Comparison of ENCODE assay signal across 8 cellular contexts in the genomic region with DNA sequence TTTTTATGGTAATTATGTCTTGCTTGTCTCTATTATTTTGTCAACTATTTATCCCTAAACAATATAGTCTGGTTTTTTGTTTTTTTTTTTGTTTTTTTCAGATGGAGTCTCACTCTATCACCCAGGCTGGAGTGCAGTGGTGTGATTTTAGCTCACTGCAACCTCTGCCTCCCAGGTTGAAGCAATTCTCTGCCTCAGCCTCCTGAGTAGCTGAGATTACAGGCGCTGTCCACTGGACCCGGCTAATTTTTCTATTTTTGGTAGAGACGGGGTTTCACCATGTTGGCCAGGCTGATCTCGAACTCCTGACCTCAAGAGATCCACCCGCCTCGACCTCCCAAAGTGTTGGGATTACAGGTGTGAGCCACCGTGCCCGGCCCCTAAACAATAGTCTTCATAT. TPM values are rescaled to one million over a fixed set of nuclear protein-coding genes. Genes with fewer than 3 reads are reported as not detected.
A peak's percentile ranks its signal among the peaks of the same experiment; 100 is the strongest.
DNase-seq lines count a peak whose midpoint lies in the region; ATAC-seq and TF ChIP-seq lines count a peak whose summit lies in the region.
"Not testable (repeated sequence)": the region's sequence is repeated elsewhere in the genome, so short reads cannot be mapped to it uniquely, and the experiment has no call there.
"Had no signal": no experiment of that assay in that cellular context is flagged by ENCODE, and none has a peak within 500 bp of the region (broad histone marks: within the 10 kb centered on the region; RNA-seq: fewer than 3 reads in every experiment).

No MANE protein-coding gene starts in this region.

- intact Hi-C loops in esophagus muscularis mucosa (cut with DNase I) = not testable (repeated sequence)
- intact Hi-C loops in psoas muscle (cut with DNase I) = loop anchor here in 1 of 2 donors (10.0 kb wide), 1 partner anchor 424 kb away; no protein-coding TSS in a partner anchor

- peak overlapping the region; percentile 82; the same call in 1 of the 2 replicates for H3K27ac Mint-ChIP-seq in WTC11
- peak overlapping the region; percentile 94 for H3K27ac Mint-ChIP-seq in activated naive CD8-positive, alpha-beta T cell treated with anti-CD3 and anti-CD28 coated beads, Interleukin-2, amount 50 U/mL, for 24 hours
- H3K27ac Mint-ChIP-seq in memory B cell = not testable (repeated sequence)

- CTCF ChIA-PET in WTC11 (lab: Charles Lee) = not testable (repeated sequence)

- not testable (repeated sequence) for TF ChIP-seq EP300 in esophagus muscularis mucosa (IDR thresholded peaks at IDR 0.05)

- H3K36me3 ChIP-seq in ES-I3 (ENCODE audit: insufficient read depth, low read length); Loucy (ENCODE audit: insufficient read depth, low read length): not testable (repeated sequence)
- H3K36me3 ChIP-seq in esophagus muscularis mucosa = peaks cover 0 to 24% (median 13%) of the 10 kb centered on the region in 4 donors
- peaks cover 0 to 29% of the 10 kb centered on the region in 2 donors for H3K36me3 ChIP-seq in psoas muscle (ENCODE audit: insufficient read depth in 1 of 2, low read depth in 1 of 2)

- not testable (repeated sequence) for H3K27me3 ChIP-seq in Loucy (ENCODE audit: insufficient read depth, low read length, poor library complexity, severe bottlenecking); esophagus muscularis mucosa; psoas muscle (ENCODE audit: insufficient read depth in 3 of 3, low read length in 2 of 3)

- H3K4me3 ChIP-seq in Loucy (ENCODE audit: low read length, poor library complexity, severe bottlenecking) = peak overlapping the region; percentile 91
- peak overlapping the region in 1 of 4 donors; percentile 80 for H3K4me3 ChIP-seq in esophagus muscularis mucosa
- H3K4me3 ChIP-seq in psoas muscle = peak overlapping the region; percentile 89

- H3K36me3 Mint-ChIP-seq in WTC11 = peaks cover 29% of the 10 kb centered on the region
- peaks cover 38% of the 10 kb centered on the region for H3K36me3 Mint-ChIP-seq in activated naive CD8-positive, alpha-beta T cell treated with anti-CD3 and anti-CD28 coated beads, Interleukin-2, amount 50 U/mL, for 24 hours (ENCODE audit: low read depth)
- H3K36me3 Mint-ChIP-seq in memory B cell = not testable (repeated sequence)

- not testable (repeated sequence) for H3F3A ChIP-seq in Loucy (ENCODE audit: low read depth)

- not testable (repeated sequence) for H3K4me1 ChIP-seq in ES-I3 (ENCODE audit: insufficient read depth, low read length)
- peaks cover 15% of the 10 kb centered on the region for H3K4me1 ChIP-seq in Loucy (ENCODE audit: insufficient read depth, low read length, poor library complexity, severe bottlenecking)
- H3K4me1 ChIP-seq in esophagus muscularis mucosa = peaks cover 22 to 52% (median 39%) of the 10 kb centered on the region in 4 donors
- peaks cover 69% of the 10 kb centered on the region for H3K4me1 ChIP-seq in psoas muscle

- H2AFZ ChIP-seq in Loucy (ENCODE audit: low read length) = not testable (repeated sequence)

- not testable (repeated sequence) for H3K27me3 Mint-ChIP-seq in WTC11 (ENCODE audit: low read depth); activated naive CD8-positive, alpha-beta T cell treated with anti-CD3 and anti-CD28 coated beads, Interleukin-2, amount 50 U/mL, for 24 hours; memory B cell

- H3K9me2 ChIP-seq in Loucy (replicated peaks; ENCODE audit: low read depth, low read length) = not testable (repeated sequence)

- peak overlapping the region; percentile 83; the same call in 1 of the 2 replicates for H3K9ac ChIP-seq in ES-I3 (ENCODE audit: low read depth, low read length)
- peak overlapping the region; percentile 90 for H3K9ac ChIP-seq in Loucy (ENCODE audit: low read depth, low read length, poor library complexity, severe bottlenecking)

- not testable (repeated sequence) for ATAC-seq in WTC11; activated naive CD8-positive, alpha-beta T cell treated with anti-CD3 and anti-CD28 coated beads, Interleukin-2, amount 50 U/mL, for 24 hours; memory B cell (ENCODE audit: low read depth); psoas muscle

- WGBS in esophagus muscularis mucosa = 72% methylated on average over 8 of the region's 8 CpGs
- 39 to 64% (median 61%) methylated on average over 8 of the region's 8 CpGs for WGBS in psoas muscle, 3 donors

- H3K4me1 Mint-ChIP-seq in WTC11 (peaks cover 18% of the 10 kb centered on the region), memory B cell (peaks cover 23% of the 10 kb centered on the region)
- H3K4me1 Mint-ChIP-seq in activated naive CD8-positive, alpha-beta T cell treated with anti-CD3 and anti-CD28 coated beads, Interleukin-2, amount 50 U/mL, for 24 hours = peaks cover 47% of the 10 kb centered on the region

- not testable (repeated sequence) for TF ChIP-seq CTCF in Loucy (conservative IDR thresholded peaks at IDR 0.05; ENCODE audit: low read length); WTC11 (IDR thresholded peaks at IDR 0.05); esophagus muscularis mucosa (IDR thresholded peaks at IDR 0.05); psoas muscle (IDR thresholded peaks at IDR 0.05)

- POLR2A ChIA-PET in WTC11 (lab: Charles Lee) = not testable (repeated sequence)

- H3K27ac ChIP-seq in esophagus muscularis mucosa (replicated peaks in 1 of 4) (peak overlapping the region in 3 of 4 donors; percentile 88 to 99 (median 92)), psoas muscle (peak overlapping the region; percentile 91)

- not testable (repeated sequence) for H4K20me1 ChIP-seq in Loucy (ENCODE audit: insufficient read depth, low read length, poor library complexity, severe bottlenecking)

- H3K4me2 ChIP-seq in Loucy (ENCODE audit: low read depth, low read length, poor library complexity, severe bottlenecking) = peak overlapping the region; percentile 91

- H3K4me3 Mint-ChIP-seq in WTC11 (peak overlapping the region; percentile 81), memory B cell (peak overlapping the region; percentile 70)
- peak overlapping the region; percentile 87 for H3K4me3 Mint-ChIP-seq in activated naive CD8-positive, alpha-beta T cell treated with anti-CD3 and anti-CD28 coated beads, Interleukin-2, amount 50 U/mL, for 24 hours

- DNase-seq in WTC11 (ENCODE audit: low spot score); activated naive CD8-positive, alpha-beta T cell treated with anti-CD3 and anti-CD28 coated beads, Interleukin-2, amount 50 U/mL, for 24 hours; esophagus muscularis mucosa (ENCODE audit: extremely low spot score); memory B cell (ENCODE audit: low spot score in 2 of 2); psoas muscle: not testable (repeated sequence)

- TF ChIP-seq POLR2A in esophagus muscularis mucosa (IDR thresholded peaks at IDR 0.05; ENCODE audit: low read depth) = not testable (repeated sequence)

- H3K9me3 Mint-ChIP-seq in WTC11; activated naive CD8-positive, alpha-beta T cell treated with anti-CD3 and anti-CD28 coated beads, Interleukin-2, amount 50 U/mL, for 24 hours; memory B cell: not testable (repeated sequence)

- H3K79me2 ChIP-seq in Loucy (ENCODE audit: insufficient read depth, low read length) = peaks cover 54% of the 10 kb centered on the region

- not testable (repeated sequence) for H3K9me3 ChIP-seq in ES-I3 (ENCODE audit: control insufficient read depth, insufficient read depth, low read length); Loucy (ENCODE audit: insufficient read depth, low read depth, low read length); esophagus muscularis mucosa; psoas muscle

RNA-seq across cellular contexts. Expression of gene AIMP2, which starts 1.3 kb away (rescaled TPM):
- total RNA-seq in WTC11 (2021) (63.2 to 69.4 TPM (median 67.8 TPM) in 3 replicates), esophagus muscularis mucosa (10 to 100 TPM; 24.5 to 41.9 (median 37.5) TPM), psoas muscle (100 to 1,000 TPM in 1 of 4 donors, 10 to 100 TPM in 3; 78.9 to 131 (median 91.8) TPM)
- 100 to 1,000 TPM; 127 to 184 (median 155) TPM for polyA plus RNA-seq in psoas muscle

RNA-seq across cellular contexts. Expression of gene PMS2, which starts 1.5 kb away (rescaled TPM):
- total RNA-seq in WTC11 (2021) (13.7 to 14.8 TPM (median 14.6 TPM) in 3 replicates), esophagus muscularis mucosa (1 to 10 TPM; 7.5 to 9.5 (median 8.4) TPM), psoas muscle (1 to 10 TPM; 3.7 to 7.5 (median 6.4) TPM)
- 10 to 100 TPM in 1 of 3 donors, 1 to 10 TPM in 2; 3.4 to 11.1 (median 4.4) TPM for polyA plus RNA-seq in psoas muscle

RNA-seq across cellular contexts. Expression of gene ANKRD61, which starts 20.8 kb away (rescaled TPM):
- total RNA-seq in WTC11 (2021) (not detected in 3 replicates), esophagus muscularis mucosa (not detected), psoas muscle (under 1 TPM; 0.20 to 0.77 (median 0.36) TPM)
- polyA plus RNA-seq in psoas muscle = under 1 TPM in 2 of 3 donors, not detected in 1; 0.13 to 0.75 TPM
- total RNA-seq: esophagus mucosa had no signal

RNA-seq across cellular contexts. Expression of gene RSPH10B, which starts 39.9 kb away (rescaled TPM):
- 0.35 to 0.60 TPM (median 0.55 TPM) in 3 replicates for total RNA-seq in WTC11 (2021)
- total RNA-seq in esophagus muscularis mucosa = not detected
- total RNA-seq in psoas muscle = under 1 TPM in 2 of 4 donors, not detected in 2; 0.39 to 0.58 TPM
- polyA plus RNA-seq in psoas muscle = under 1 TPM; 0.06 to 0.60 (median 0.25) TPM
- total RNA-seq: esophagus mucosa had no signal

RNA-seq across cellular contexts. Expression of gene EIF2AK1, which starts 48.6 kb away (rescaled TPM):
- total RNA-seq in WTC11 (2021) (101 to 112 TPM (median 109 TPM) in 3 replicates), esophagus muscularis mucosa (100 to 1,000 TPM in 2 of 4 donors, 10 to 100 TPM in 2; 60.1 to 157 (median 89.2) TPM), psoas muscle (10 to 100 TPM; 37.2 to 51.3 (median 44.2) TPM)
- 10 to 100 TPM; 20.0 to 47.5 (median 29.1) TPM for polyA plus RNA-seq in psoas muscle
